ENCODE assay signal across 3 cellular contexts in the genomic region with DNA sequence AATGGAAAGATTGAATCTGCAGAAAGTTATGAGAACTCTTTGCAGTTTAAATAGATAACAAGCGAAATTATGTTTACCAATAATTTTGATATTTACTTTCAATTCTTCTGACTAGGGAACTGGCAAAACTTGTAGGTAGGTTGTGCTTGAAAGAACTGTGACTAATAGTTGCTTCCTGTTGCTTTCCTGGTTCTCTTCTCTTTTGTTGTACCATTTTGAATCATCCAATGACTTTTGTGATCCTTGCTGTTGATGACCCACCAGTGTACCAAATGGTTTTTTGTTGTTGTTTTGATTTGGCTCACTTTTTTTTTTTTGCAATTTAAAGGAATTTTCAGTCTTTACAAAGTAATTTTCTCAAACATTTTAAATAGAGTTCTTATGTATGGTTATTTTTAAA.
A peak's percentile ranks its signal among the peaks of the same experiment; 100 is the strongest.
TF ChIP-seq lines count a peak whose summit lies in the region.

No MANE protein-coding gene starts in this region.

TF ChIP-seq in SK-N-SH, 30 proteins besides CTCF, POLR2A, EP300 and RAD21:
- TF ChIP-seq FOXJ3 (CRISPR knock-in tag; IDR thresholded peaks at IDR 0.05) (no peak), TEAD4 (IDR thresholded peaks at IDR 0.05; ENCODE audit: borderline replicate concordance, insufficient read depth) (no peak), MXI1 (IDR thresholded peaks at IDR 0.05; ENCODE audit: low read depth, low read length) (no peak), YY1 (IDR thresholded peaks at IDR 0.05; ENCODE audit: low read depth) (no peak), SIN3A (IDR thresholded peaks at IDR 0.05; ENCODE audit: borderline replicate concordance, low read depth, low read length) (no peak), EZH2phosphoT487 (IDR thresholded peaks at IDR 0.05; ENCODE audit: borderline replicate concordance, low read depth) (no peak), SMC3 (IDR thresholded peaks at IDR 0.05; ENCODE audit: low read depth, low read length) (no peak), POLR2AphosphoS5 (IDR thresholded peaks at IDR 0.05; ENCODE audit: low read depth, low read length) (no peak), RXRA (IDR thresholded peaks at IDR 0.05; ENCODE audit: borderline replicate concordance, low read depth) (no peak)
- TF ChIP-seq, protein P1, sequence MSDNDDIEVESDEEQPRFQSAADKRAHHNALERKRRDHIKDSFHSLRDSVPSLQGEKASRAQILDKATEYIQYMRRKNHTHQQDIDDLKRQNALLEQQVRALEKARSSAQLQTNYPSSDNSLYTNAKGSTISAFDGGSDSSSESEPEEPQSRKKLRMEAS (IDR thresholded peaks at IDR 0.05; ENCODE audit: low read depth): no peak
- TF ChIP-seq, protein P2, sequence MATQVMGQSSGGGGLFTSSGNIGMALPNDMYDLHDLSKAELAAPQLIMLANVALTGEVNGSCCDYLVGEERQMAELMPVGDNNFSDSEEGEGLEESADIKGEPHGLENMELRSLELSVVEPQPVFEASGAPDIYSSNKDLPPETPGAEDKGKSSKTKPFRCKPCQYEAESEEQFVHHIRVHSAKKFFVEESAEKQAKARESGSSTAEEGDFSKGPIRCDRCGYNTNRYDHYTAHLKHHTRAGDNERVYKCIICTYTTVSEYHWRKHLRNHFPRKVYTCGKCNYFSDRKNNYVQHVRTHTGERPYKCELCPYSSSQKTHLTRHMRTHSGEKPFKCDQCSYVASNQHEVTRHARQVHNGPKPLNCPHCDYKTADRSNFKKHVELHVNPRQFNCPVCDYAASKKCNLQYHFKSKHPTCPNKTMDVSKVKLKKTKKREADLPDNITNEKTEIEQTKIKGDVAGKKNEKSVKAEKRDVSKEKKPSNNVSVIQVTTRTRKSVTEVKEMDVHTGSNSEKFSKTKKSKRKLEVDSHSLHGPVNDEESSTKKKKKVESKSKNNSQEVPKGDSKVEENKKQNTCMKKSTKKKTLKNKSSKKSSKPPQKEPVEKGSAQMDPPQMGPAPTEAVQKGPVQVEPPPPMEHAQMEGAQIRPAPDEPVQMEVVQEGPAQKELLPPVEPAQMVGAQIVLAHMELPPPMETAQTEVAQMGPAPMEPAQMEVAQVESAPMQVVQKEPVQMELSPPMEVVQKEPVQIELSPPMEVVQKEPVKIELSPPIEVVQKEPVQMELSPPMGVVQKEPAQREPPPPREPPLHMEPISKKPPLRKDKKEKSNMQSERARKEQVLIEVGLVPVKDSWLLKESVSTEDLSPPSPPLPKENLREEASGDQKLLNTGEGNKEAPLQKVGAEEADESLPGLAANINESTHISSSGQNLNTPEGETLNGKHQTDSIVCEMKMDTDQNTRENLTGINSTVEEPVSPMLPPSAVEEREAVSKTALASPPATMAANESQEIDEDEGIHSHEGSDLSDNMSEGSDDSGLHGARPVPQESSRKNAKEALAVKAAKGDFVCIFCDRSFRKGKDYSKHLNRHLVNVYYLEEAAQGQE (IDR thresholded peaks at IDR 0.05; ENCODE audit: low read depth, low read length): no peak

TF ChIP-seq in SK-N-SH treated with all-trans-retinoic acid at 6 μM for 48 hours, 23 proteins besides CTCF, POLR2A, EP300 and RAD21:
- no peak for TF ChIP-seq SNAI2 (CRISPR knock-in tag; IDR thresholded peaks at IDR 0.05)
- no peak for TF ChIP-seq ISL1 (CRISPR knock-in tag; IDR thresholded peaks at IDR 0.05)
- TF ChIP-seq TOX (CRISPR knock-in tag; IDR thresholded peaks at IDR 0.05; ENCODE audit: borderline replicate concordance): no peak
- TF ChIP-seq, protein P3, sequence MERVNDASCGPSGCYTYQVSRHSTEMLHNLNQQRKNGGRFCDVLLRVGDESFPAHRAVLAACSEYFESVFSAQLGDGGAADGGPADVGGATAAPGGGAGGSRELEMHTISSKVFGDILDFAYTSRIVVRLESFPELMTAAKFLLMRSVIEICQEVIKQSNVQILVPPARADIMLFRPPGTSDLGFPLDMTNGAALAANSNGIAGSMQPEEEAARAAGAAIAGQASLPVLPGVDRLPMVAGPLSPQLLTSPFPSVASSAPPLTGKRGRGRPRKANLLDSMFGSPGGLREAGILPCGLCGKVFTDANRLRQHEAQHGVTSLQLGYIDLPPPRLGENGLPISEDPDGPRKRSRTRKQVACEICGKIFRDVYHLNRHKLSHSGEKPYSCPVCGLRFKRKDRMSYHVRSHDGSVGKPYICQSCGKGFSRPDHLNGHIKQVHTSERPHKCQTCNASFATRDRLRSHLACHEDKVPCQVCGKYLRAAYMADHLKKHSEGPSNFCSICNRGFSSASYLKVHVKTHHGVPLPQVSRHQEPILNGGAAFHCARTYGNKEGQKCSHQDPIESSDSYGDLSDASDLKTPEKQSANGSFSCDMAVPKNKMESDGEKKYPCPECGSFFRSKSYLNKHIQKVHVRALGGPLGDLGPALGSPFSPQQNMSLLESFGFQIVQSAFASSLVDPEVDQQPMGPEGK (CRISPR knock-in tag; IDR thresholded peaks at IDR 0.05; ENCODE audit: borderline replicate concordance): no peak
- TF ChIP-seq, protein P4, sequence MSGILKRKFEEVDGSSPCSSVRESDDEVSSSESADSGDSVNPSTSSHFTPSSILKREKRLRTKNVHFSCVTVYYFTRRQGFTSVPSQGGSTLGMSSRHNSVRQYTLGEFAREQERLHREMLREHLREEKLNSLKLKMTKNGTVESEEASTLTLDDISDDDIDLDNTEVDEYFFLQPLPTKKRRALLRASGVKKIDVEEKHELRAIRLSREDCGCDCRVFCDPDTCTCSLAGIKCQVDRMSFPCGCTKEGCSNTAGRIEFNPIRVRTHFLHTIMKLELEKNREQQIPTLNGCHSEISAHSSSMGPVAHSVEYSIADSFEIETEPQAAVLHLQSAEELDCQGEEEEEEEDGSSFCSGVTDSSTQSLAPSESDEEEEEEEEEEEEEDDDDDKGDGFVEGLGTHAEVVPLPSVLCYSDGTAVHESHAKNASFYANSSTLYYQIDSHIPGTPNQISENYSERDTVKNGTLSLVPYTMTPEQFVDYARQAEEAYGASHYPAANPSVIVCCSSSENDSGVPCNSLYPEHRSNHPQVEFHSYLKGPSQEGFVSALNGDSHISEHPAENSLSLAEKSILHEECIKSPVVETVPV (CRISPR knock-in tag; IDR thresholded peaks at IDR 0.05): no peak
- TF ChIP-seq ZNF565 (CRISPR knock-in tag; conservative IDR thresholded peaks at IDR 0.05; ENCODE audit: low read depth): no peak

TF ChIP-seq in endothelial cell of umbilical vein, 7 proteins besides CTCF, POLR2A, EP300 and RAD21:
- TF ChIP-seq JUN (IDR thresholded peaks at IDR 0.05; ENCODE audit: borderline replicate concordance, insufficient read depth, insufficient read length, low read depth) (peak; percentile 26), MYC (IDR thresholded peaks at IDR 0.05; ENCODE audit: low read depth, low read length) (no peak), FOS (IDR thresholded peaks at IDR 0.05; ENCODE audit: borderline replicate concordance, insufficient read depth, low read length) (peak; percentile 65), EZH2 (IDR thresholded peaks at IDR 0.05; ENCODE audit: borderline replicate concordance, low read depth, low read length, severe bottlenecking) (no peak), GATA2 (IDR thresholded peaks at IDR 0.05; ENCODE audit: insufficient read depth, insufficient read length, low read depth, low read length) (no peak)
- TF ChIP-seq, protein P1 (IDR thresholded peaks at IDR 0.05; ENCODE audit: insufficient read depth, insufficient read length): no peak
